ENCODE assay signal across 15 cellular contexts in genomic region chr20:58457083-58457680, GRCh38. TPM values are rescaled to one million over a fixed set of nuclear protein-coding genes. Genes with fewer than 3 reads are reported as not detected.
DNase-seq lines count a peak whose midpoint lies in the region; FAIRE-seq and TF ChIP-seq lines count a peak whose summit lies in the region.
"Had no signal": no experiment of that assay in that cellular context is flagged by ENCODE, and none has a peak within 500 bp of the region (broad histone marks: within the 10 kb centered on the region; RNA-seq: fewer than 3 reads in every experiment).

No MANE protein-coding gene starts in this region.

- no peaks in the 10 kb centered on the region for H3K27me3 ChIP-seq in H7 (ENCODE audit: control insufficient read depth, insufficient read depth, low read length)
- H3K27me3 ChIP-seq: MG63, right atrium auricular region, testis had no signal

- no peak for FAIRE-seq in kidney (lab: Jason Lieb, UNC)

- no peak overlapping the region for H3K9ac ChIP-seq in kidney (ENCODE audit: low read length in 2 of 2)

- H3K9me3 ChIP-seq in kidney (ENCODE audit: control insufficient read depth in 1 of 2, low read length in 2 of 2): no peaks in the 10 kb centered on the region
- H3K9me3 ChIP-seq: testis had no signal

- no peak overlapping the region for H3K4me3 ChIP-seq in H7 (ENCODE audit: insufficient read depth, low read depth, low read length)
- no peak overlapping the region for H3K4me3 ChIP-seq in kidney (ENCODE audit: low read length in 2 of 2)
- H3K4me3 ChIP-seq: MG63, right atrium auricular region, SK-N-MC, testis had no signal

- DNase-seq in Daoy (ENCODE audit: low read depth) (peak; percentile 87), M059J (ENCODE audit: low read depth) (peak; percentile 96), amniotic epithelial cell (ENCODE audit: low read depth) (peak; percentile 83), left kidney (ENCODE audit: low read depth, low spot score) (peak; percentile 68), H7 (no peak), kidney (no peak), midbrain (lab: John Stamatoyannopoulos, UW) (no peak)
- DNase-seq in stimulated activated CD4-positive, alpha-beta T cell treated with anti-CD3 and anti-CD28 coated beads, Interleukin-4, amount 100 ng/mL, for 4 hours: no peak
- DNase-seq: CD4-positive, alpha-beta memory T cell; central memory CD4-positive, alpha-beta T cell; MG63; testis had no signal

- intact Hi-C loops in kidney (cut with DNase I): no loop called here

- H3K36me3 ChIP-seq in H7 (replicated peaks; ENCODE audit: control insufficient read depth, insufficient read depth, low read length) (no peaks in the 10 kb centered on the region), kidney (ENCODE audit: control insufficient read depth in 1 of 2, insufficient read depth in 2 of 2, low read length in 2 of 2) (no peaks in the 10 kb centered on the region)
- H3K36me3 ChIP-seq: right atrium auricular region had no signal

- TF ChIP-seq CTCF in kidney (IDR thresholded peaks at IDR 0.05; ENCODE audit: borderline replicate concordance, extremely low read depth, insufficient read depth): no peak

- H3K4me1 ChIP-seq in kidney (ENCODE audit: control insufficient read depth in 1 of 2, insufficient read depth in 1 of 2, low read depth in 1 of 2, low read length in 2 of 2): no peaks in the 10 kb centered on the region
- H3K4me1 ChIP-seq: right atrium auricular region, testis had no signal

- no peak overlapping the region for H3K27ac ChIP-seq in kidney (ENCODE audit: low read depth in 2 of 2, low read length in 2 of 2)
- H3K27ac ChIP-seq: right atrium auricular region, SK-N-MC, testis had no signal

RNA-seq across cellular contexts. Expression of gene APCDD1L, which starts 58.0 kb away (rescaled TPM):
- 2.8 and 3.2 TPM in 2 replicates for total RNA-seq in Daoy (2014; rRNA removed; shearing (Covaris generic))
- 14.2 and 24.2 TPM in 2 replicates for total RNA-seq in M059J (2014; rRNA removed; shearing (Covaris generic))
- total RNA-seq in H7 (2014; rRNA removed; shearing (Covaris generic)): 1.5 and 2.6 TPM in 2 replicates
- total RNA-seq in kidney: 1.2 TPM
- polyA plus RNA-seq in kidney (ENCODE audit: insufficient read depth, low read depth, low replicate concordance): 4.5 TPM
- total RNA-seq: activated T-helper 1 cell treated with anti-CD3 and anti-CD28 coated beads, Interleukin-12 subunit alpha, Interleukin-12 subunit beta, Interleukin-2, Interleukin-4 antibody, amounts not matched to agents 30 ng/mL and 10 ng/mL and 1 ng/mL, durations not matched to agents 14 hours and 24 hours and 36 hours; CD4-positive, alpha-beta memory T cell had no signal

Comparison
In these comparisons a context has a peak if more than half of its experiments do, and no peak if none do; other contexts are left out.
1. DNase-seq: peak in Daoy (single experiment), M059J (single experiment), amniotic epithelial cell (single experiment) and left kidney (single experiment); none in stimulated activated CD4-positive, alpha-beta T cell treated with anti-CD3 and anti-CD28 coated beads, Interleukin-4, amount 100 ng/mL, for 4 hours (0 of 2), H7 (single experiment), kidney (single experiment) and midbrain (single experiment).